ENCODE assay signal across 8 cellular contexts in genomic region chr4:56435748-56436442, GRCh38. TPM values are rescaled to one million over a fixed set of nuclear protein-coding genes. Genes with fewer than 3 reads are reported as not detected.
A peak's percentile ranks its signal among the peaks of the same experiment; 100 is the strongest.
DNase-seq lines count a peak whose midpoint lies in the region; ATAC-seq and TF ChIP-seq lines count a peak whose summit lies in the region.

Gene PAICS, plus strand, starts transcription at chr4:56436260. Its CDS starts 53 bp downstream, at chr4:56436313.

- H3K36me3 ChIP-seq in mucosa of rectum (ENCODE audit: control insufficient read depth in 2 of 2, insufficient read depth in 2 of 2, low read length in 2 of 2): no peaks in the 10 kb centered on the region

- H3K4me3 Mint-ChIP-seq in IgD-negative memory B cell: peak within 1 kb of the TSS; percentile 81 to 100 (median 93)

- no peaks in the 10 kb centered on the region for H3K9me3 Mint-ChIP-seq in IgD-negative memory B cell

- peaks cover 1% of the 10 kb centered on the region for H3K36me3 Mint-ChIP-seq in IgD-negative memory B cell

- no peaks in the 10 kb centered on the region for H3K27me3 Mint-ChIP-seq in IgD-negative memory B cell

- H3K9ac ChIP-seq in mucosa of rectum (ENCODE audit: low read depth in 1 of 2, low read length in 2 of 2): peak within 1 kb of the TSS; percentile 60 to 75

- TF ChIP-seq CTCF in epithelial cell of proximal tubule (conservative IDR thresholded peaks at IDR 0.05; ENCODE audit: low read depth, low read length): no peak

- H3K4me1 ChIP-seq in mucosa of rectum (ENCODE audit: control insufficient read depth in 2 of 2, insufficient read depth in 2 of 2, low read length in 2 of 2): peaks cover 5 to 9% of the 10 kb centered on the region in 2 donors

- H3K27ac Mint-ChIP-seq in IgD-negative memory B cell: peak within 1 kb of the TSS; percentile 25 to 99 (median 71)

- H3K27ac ChIP-seq in mucosa of rectum (ENCODE audit: low read depth in 2 of 2, low read length in 2 of 2): peak within 1 kb of the TSS; percentile 94 to 99

- DNase-seq in DMS 273 treated with DMSO at 0.1 percent for 48 hours (lab: John Stamatoyannopoulos, UW) (peak; percentile 85), OCI-M2 (lab: John Stamatoyannopoulos, UW; ENCODE audit: unreplicated experiment) (peak; percentile 72), activated T-cell treated with anti-CD3 and anti-CD28 coated beads for 48 hours (ENCODE audit: low read depth) (peak; percentile 99), epithelial cell of proximal tubule (ENCODE audit: low read depth) (peak; percentile 53)
- peak; percentile 97 for DNase-seq in stimulated activated CD8-positive, alpha-beta memory T cell treated with anti-CD3 and anti-CD28 coated beads, Interleukin-4, amount 100 ng/mL, for 48 hours

- no peaks in the 10 kb centered on the region for H3K27me3 ChIP-seq in mucosa of rectum (ENCODE audit: control insufficient read depth in 2 of 2, insufficient read depth in 2 of 2, low read length in 2 of 2)

- H3K4me3 ChIP-seq in epithelial cell of proximal tubule (ENCODE audit: low read depth, low read length) (peak within 1 kb of the TSS; percentile 96), mucosa of rectum (ENCODE audit: low read length in 2 of 2) (peak within 1 kb of the TSS; percentile 79 to 85)

- peaks cover 23 to 33% (median 29%) of the 10 kb centered on the region in 3 donors for H3K4me1 Mint-ChIP-seq in IgD-negative memory B cell

- peak; percentile 66 for ATAC-seq in GM21529 (IDR thresholded peaks at IDR 0.05; ENCODE audit: unreplicated experiment)

- no peaks in the 10 kb centered on the region for H3K9me3 ChIP-seq in mucosa of rectum (ENCODE audit: control insufficient read depth in 2 of 2, low read length in 2 of 2)

RNA-seq across cellular contexts. Expression of gene PAICS, which starts in this region (rescaled TPM):
- polyA plus RNA-seq in IgD-negative memory B cell: 35.7 TPM
- 106 and 159 TPM in 2 replicates for total RNA-seq in epithelial cell of proximal tubule

Comparison
In these comparisons a context has a peak if more than half of its experiments do, and no peak if none do; other contexts are left out.
1. Peak in every context shown above with its lines: DNase-seq, ATAC-seq, H3K4me3 ChIP-seq and H3K27ac ChIP-seq.